Comparison of ENCODE assay signal across 9 cellular contexts in the genomic region with DNA sequence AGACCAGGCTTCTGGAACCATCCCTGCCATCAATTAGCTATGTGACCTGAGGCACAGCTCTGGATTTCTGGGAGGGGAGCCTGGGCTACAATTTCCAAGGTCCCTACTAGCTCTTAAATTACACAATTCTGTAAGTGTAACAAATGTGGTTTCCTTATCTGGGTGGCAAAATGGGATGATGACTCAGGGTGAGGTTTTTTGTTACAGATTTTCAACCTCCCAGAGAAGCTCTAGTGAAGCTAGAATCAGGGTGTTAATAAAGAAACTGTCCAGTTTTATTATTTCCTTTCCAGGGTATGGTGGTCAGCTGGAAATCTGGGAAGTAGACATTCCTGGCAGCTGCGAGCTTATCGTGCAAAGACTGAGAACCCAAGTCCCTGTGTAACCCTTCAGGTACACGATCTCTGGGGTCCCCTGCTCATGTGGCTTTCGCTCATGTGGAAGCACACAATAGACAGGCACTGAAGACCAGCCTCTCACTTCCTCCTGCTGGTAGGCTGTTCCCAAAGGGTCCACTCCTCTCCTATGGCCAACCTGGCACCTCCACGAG. TPM values are rescaled to one million over a fixed set of nuclear protein-coding genes. Genes with fewer than 3 reads are reported as not detected.
A peak's percentile ranks its signal among the peaks of the same experiment; 100 is the strongest.
DNase-seq lines count a peak whose midpoint lies in the region; ATAC-seq, FAIRE-seq and TF ChIP-seq lines count a peak whose summit lies in the region.
"Had no signal": no experiment of that assay in that cellular context is flagged by ENCODE, and none has a peak within 500 bp of the region (broad histone marks: within the 10 kb centered on the region; RNA-seq: fewer than 3 reads in every experiment).

No MANE protein-coding gene starts in this region.

- peaks cover 8% of the 10 kb centered on the region for H3K79me2 ChIP-seq in endothelial cell of umbilical vein (ENCODE audit: control insufficient read depth, insufficient read depth, low read length)

- H2AFZ ChIP-seq in endothelial cell of umbilical vein (ENCODE audit: low read depth, low read length): peak overlapping the region; percentile 25

- ATAC-seq in SK-N-SH treated with all-trans-retinoic acid at 6 μM for 48 hours (peak; percentile 12), GM18517 (IDR thresholded peaks at IDR 0.05; ENCODE audit: unreplicated experiment) (no peak), GM18909 (IDR thresholded peaks at IDR 0.05; ENCODE audit: poor library complexity, unreplicated experiment) (no peak)

- H3K27me3 Mint-ChIP-seq in HFFc6 (ENCODE audit: insufficient read depth): 0 out of 2 replicates have a peak, but pooled peaks cover 2% of the 10 kb centered on the region

- no peaks in the 10 kb centered on the region for H4K20me1 ChIP-seq in endothelial cell of umbilical vein (replicated peaks; ENCODE audit: control insufficient read depth, extremely low read depth, insufficient read depth, low read length)

- intact Hi-C loops in endothelial cell of umbilical vein (cut with micrococcal nuclease): loop anchor here (1.0 kb wide), 1 partner anchor 52 kb away; no protein-coding TSS in a partner anchor

- WGBS in small intestine, 3 donors: 66 to 73% (median 68%) methylated on average over 5 of the region's 5 CpGs

- TF ChIP-seq POLR2A in endothelial cell of umbilical vein (IDR thresholded peaks at IDR 0.05; ENCODE audit: low read depth, low read length): no peak

- H3K9me3 Mint-ChIP-seq in HFFc6: no peaks in the 10 kb centered on the region

- peak; percentile 15 for FAIRE-seq in endothelial cell of umbilical vein (lab: Jason Lieb, UNC)
- FAIRE-seq in small intestine (lab: Jason Lieb, UNC): no peak

- peaks cover 39% of the 10 kb centered on the region for H3K4me1 ChIP-seq in endothelial cell of umbilical vein (ENCODE audit: control insufficient read depth, extremely low read depth, insufficient read depth, low read length)
- H3K4me1 ChIP-seq in small intestine (ENCODE audit: control insufficient read depth in 2 of 2, insufficient read depth in 1 of 2, low read depth in 1 of 2, low read length in 1 of 2): no peaks in the 10 kb centered on the region

- no peak overlapping the region for H3K9ac ChIP-seq in endothelial cell of umbilical vein (replicated peaks; ENCODE audit: extremely low read depth, insufficient read depth, low read length)

- peak overlapping the region; percentile 46 for H3K27ac Mint-ChIP-seq in HFFc6

- POLR2A ChIA-PET in endothelial cell of umbilical vein (lab: Charles Lee): no interaction called here

- TF ChIP-seq CTCF in HFFc6 (IDR thresholded peaks at IDR 0.05) (no peak), endothelial cell of umbilical vein (IDR thresholded peaks at IDR 0.05; ENCODE audit: extremely low read depth in 1 of 2, insufficient read depth in 1 of 2, low read depth in 1 of 2, low read length in 2 of 2) (no peak)

- H3K36me3 Mint-ChIP-seq in HFFc6 (ENCODE audit: low read depth): peaks cover 6% of the 10 kb centered on the region; the same call in 1 of the 2 replicates

- H3K9me3 ChIP-seq in endothelial cell of umbilical vein (replicated peaks; ENCODE audit: control insufficient read depth, insufficient read depth, low read length) (no peaks in the 10 kb centered on the region), small intestine (ENCODE audit: control insufficient read depth, low read depth) (no peaks in the 10 kb centered on the region)

- CTCF ChIA-PET in endothelial cell of umbilical vein (lab: Charles Lee): interaction anchor here (0.6 to 1.7 kb wide), 12 partner anchors 8 to 772 kb away, joined by 3 to 8 read pairs (median 4); partner anchors contain the start of genes PIERCE2, PIGB and PIGBOS1

- no peaks in the 10 kb centered on the region for H3K36me3 ChIP-seq in endothelial cell of umbilical vein (ENCODE audit: control insufficient read depth in 2 of 2, extremely low read depth in 1 of 2, insufficient read depth in 2 of 2, low read length in 2 of 2)
- H3K36me3 ChIP-seq in small intestine (ENCODE audit: control insufficient read depth in 2 of 2, insufficient read depth in 2 of 2, low read length in 2 of 2): no peaks in the 10 kb centered on the region

- DNase-seq in HFFc6 (peak; percentile 46), endothelial cell of umbilical vein (ENCODE audit: low read depth, low spot score) (peak; percentile 49), small intestine (no peak), NCI-H526 treated with DMSO at 0.1 percent for 48 hours (lab: John Stamatoyannopoulos, UW) (no peak), ecto neural progenitor cell (ENCODE audit: low spot score) (no peak)

- peak overlapping the region; percentile 6 for H3K27ac ChIP-seq in endothelial cell of umbilical vein (ENCODE audit: insufficient read depth, low read depth, low read length)
- peak overlapping the region; percentile 22 to 75 for H3K27ac ChIP-seq in small intestine (ENCODE audit: low read depth in 1 of 2, low read length in 1 of 2)
- H3K27ac ChIP-seq: VCaP had no signal

- H3K4me3 ChIP-seq in endothelial cell of umbilical vein (replicated peaks in 1 of 3; ENCODE audit: insufficient read depth in 1 of 3, low read depth in 1 of 3, low read length in 3 of 3) (no peak overlapping the region), small intestine (ENCODE audit: low read depth in 1 of 2, low read length in 2 of 2) (no peak overlapping the region)

- peak overlapping the region; percentile 35 for H3K4me2 ChIP-seq in endothelial cell of umbilical vein (ENCODE audit: insufficient read depth, low read length)

- H3K9me1 ChIP-seq in endothelial cell of umbilical vein (replicated peaks; ENCODE audit: control insufficient read depth, extremely low read depth, insufficient read depth, low read length): no peaks in the 10 kb centered on the region

- H3K4me3 Mint-ChIP-seq in HFFc6: peak overlapping the region; percentile 32

- peaks cover 45% of the 10 kb centered on the region for H3K4me1 Mint-ChIP-seq in HFFc6 (ENCODE audit: low read depth)

- no peaks in the 10 kb centered on the region for H3K27me3 ChIP-seq in endothelial cell of umbilical vein (ENCODE audit: control insufficient read depth in 2 of 2, insufficient read depth in 2 of 2, low read length in 2 of 2)
- no peaks in the 10 kb centered on the region for H3K27me3 ChIP-seq in small intestine (ENCODE audit: control insufficient read depth in 2 of 2, insufficient read depth in 2 of 2, low read length in 2 of 2)

- dilution Hi-C loops in endothelial cell of umbilical vein (cut with MboI; ENCODE audit: extremely low pct_ligation_motif_present, low sequenced_read_pairs): no loop called here

- BruUV-seq in endothelial cell of umbilical vein (replicated peaks; lab: Mats Ljungman, UMichigan): no TSS peak

TF ChIP-seq in SK-N-SH treated with all-trans-retinoic acid at 6 μM for 48 hours, 23 proteins besides CTCF, POLR2A, EP300 and RAD21:
- TF ChIP-seq TCF4 (CRISPR knock-in tag; IDR thresholded peaks at IDR 0.05; ENCODE audit: borderline replicate concordance): peak; percentile 29; the same call in 1 of the 2 replicates
- TF ChIP-seq OSR1 (CRISPR knock-in tag; IDR thresholded peaks at IDR 0.05): no peak
- TF ChIP-seq ESRRG (CRISPR knock-in tag; IDR thresholded peaks at IDR 0.05): no peak

TF ChIP-seq in endothelial cell of umbilical vein, 7 proteins besides CTCF, POLR2A, EP300 and RAD21 (continues in another document):
- TF ChIP-seq POLR2AphosphoS5 (IDR thresholded peaks at IDR 0.05; ENCODE audit: insufficient read depth, low read depth, low read length) (no peak), JUN (IDR thresholded peaks at IDR 0.05; ENCODE audit: borderline replicate concordance, insufficient read depth, insufficient read length, low read depth) (no peak), GATA2 (IDR thresholded peaks at IDR 0.05; ENCODE audit: insufficient read depth, insufficient read length, low read depth, low read length) (peak; percentile 58), EZH2 (IDR thresholded peaks at IDR 0.05; ENCODE audit: borderline replicate concordance, low read depth, low read length, severe bottlenecking) (no peak)

RNA-seq across cellular contexts. Expression of gene RAB27A, which starts 7.3 kb away (rescaled TPM):
- total RNA-seq in HFFc6 (2021; fragmentation: NEBNext Ultra II Directional; extraction: Animal tissue kit (Norgen Biotek cat#: 25700)): 10 to 100 TPM in 4 of 6 experiments, 1 to 10 TPM in 2; 6.9 to 13.7 (median 13.0) TPM
- 30.9 and 31.1 TPM in 2 replicates for total RNA-seq in endothelial cell of umbilical vein
- polyA plus RNA-seq in endothelial cell of umbilical vein (5.7 and 7.3 TPM in 2 replicates), small intestine (10 to 100 TPM; 24.8 to 52.3 (median 30.3) TPM)
- polyA plus RNA-seq in endothelial cell of umbilical vein (2011; cell fraction: cytosol; rRNA removed): 12.4 and 13.1 TPM in 2 replicates
- polyA plus RNA-seq in endothelial cell of umbilical vein (2011; cell fraction: nucleus; rRNA removed): 7.6 and 12.2 TPM in 2 replicates
- polyA plus RNA-seq in endothelial cell of umbilical vein (2012): 24.8 and 27.2 TPM in 2 replicates
- polyA minus RNA-seq in endothelial cell of umbilical vein: 7.3 and 10.0 TPM in 2 replicates
- polyA minus RNA-seq in endothelial cell of umbilical vein (2011; cell fraction: cytosol; rRNA and poly(A)+ RNA removed): 11.7 TPM
- polyA minus RNA-seq in endothelial cell of umbilical vein (2011; cell fraction: nucleus; rRNA and poly(A)+ RNA removed): 7.2 and 8.3 TPM in 2 replicates

RNA-seq across cellular contexts. Expression of gene PIGBOS1, which starts 36.6 kb away (rescaled TPM):
- 10 to 100 TPM in 1 of 6 experiments, 1 to 10 TPM in 5; 7.8 to 11.0 (median 8.4) TPM for total RNA-seq in HFFc6 (2021; fragmentation: NEBNext Ultra II Directional; extraction: Animal tissue kit (Norgen Biotek cat#: 25700))
- 12.8 and 15.1 TPM in 2 replicates for total RNA-seq in endothelial cell of umbilical vein
- polyA plus RNA-seq in endothelial cell of umbilical vein (11.7 and 16.5 TPM in 2 replicates), small intestine (10 to 100 TPM; 18.8 to 23.2 (median 22.8) TPM)
- 17.1 and 25.4 TPM in 2 replicates for polyA plus RNA-seq in endothelial cell of umbilical vein (2011; cell fraction: cytosol; rRNA removed)
- 5.7 and 6.5 TPM in 2 replicates for polyA plus RNA-seq in endothelial cell of umbilical vein (2011; cell fraction: nucleus; rRNA removed)
- 10.6 and 14.6 TPM in 2 replicates for polyA plus RNA-seq in endothelial cell of umbilical vein (2012)
- polyA minus RNA-seq in endothelial cell of umbilical vein: 3.1 and 3.8 TPM in 2 replicates
- polyA minus RNA-seq in endothelial cell of umbilical vein (2011; cell fraction: cytosol; rRNA and poly(A)+ RNA removed): 6.7 TPM
- 2.6 and 2.8 TPM in 2 replicates for polyA minus RNA-seq in endothelial cell of umbilical vein (2011; cell fraction: nucleus; rRNA and poly(A)+ RNA removed)

RNA-seq across cellular contexts. Expression of gene PIGB, which starts 36.7 kb away (rescaled TPM):
- total RNA-seq in HFFc6 (2021; fragmentation: NEBNext Ultra II Directional; extraction: Animal tissue kit (Norgen Biotek cat#: 25700)): 10 to 100 TPM; 13.2 to 21.0 (median 17.4) TPM
- 11.8 and 14.1 TPM in 2 replicates for total RNA-seq in endothelial cell of umbilical vein
- polyA plus RNA-seq in endothelial cell of umbilical vein (18.5 and 23.9 TPM in 2 replicates), small intestine (10 to 100 TPM in 2 of 3 donors, 1 to 10 TPM in 1; 9.7 to 20.1 (median 11.5) TPM)
- polyA plus RNA-seq in endothelial cell of umbilical vein (2011; cell fraction: cytosol; rRNA removed): 11.2 and 13.2 TPM in 2 replicates
- 30.5 and 33.1 TPM in 2 replicates for polyA plus RNA-seq in endothelial cell of umbilical vein (2011; cell fraction: nucleus; rRNA removed)
- 8.1 and 10.1 TPM in 2 replicates for polyA plus RNA-seq in endothelial cell of umbilical vein (2012)
- 14.6 and 21.7 TPM in 2 replicates for polyA minus RNA-seq in endothelial cell of umbilical vein
- polyA minus RNA-seq in endothelial cell of umbilical vein (2011; cell fraction: cytosol; rRNA and poly(A)+ RNA removed): 7.0 TPM
- polyA minus RNA-seq in endothelial cell of umbilical vein (2011; cell fraction: nucleus; rRNA and poly(A)+ RNA removed): 20.7 and 24.0 TPM in 2 replicates

Comparison
In these comparisons a context has a peak if more than half of its experiments do, and no peak if none do; other contexts are left out.
1. DNase-seq: peak in HFFc6 (single experiment) and endothelial cell of umbilical vein (single experiment); none in small intestine (single experiment), NCI-H526 treated with DMSO at 0.1 percent for 48 hours (single experiment) and ecto neural progenitor cell (single experiment).